In the genomic region with DNA sequence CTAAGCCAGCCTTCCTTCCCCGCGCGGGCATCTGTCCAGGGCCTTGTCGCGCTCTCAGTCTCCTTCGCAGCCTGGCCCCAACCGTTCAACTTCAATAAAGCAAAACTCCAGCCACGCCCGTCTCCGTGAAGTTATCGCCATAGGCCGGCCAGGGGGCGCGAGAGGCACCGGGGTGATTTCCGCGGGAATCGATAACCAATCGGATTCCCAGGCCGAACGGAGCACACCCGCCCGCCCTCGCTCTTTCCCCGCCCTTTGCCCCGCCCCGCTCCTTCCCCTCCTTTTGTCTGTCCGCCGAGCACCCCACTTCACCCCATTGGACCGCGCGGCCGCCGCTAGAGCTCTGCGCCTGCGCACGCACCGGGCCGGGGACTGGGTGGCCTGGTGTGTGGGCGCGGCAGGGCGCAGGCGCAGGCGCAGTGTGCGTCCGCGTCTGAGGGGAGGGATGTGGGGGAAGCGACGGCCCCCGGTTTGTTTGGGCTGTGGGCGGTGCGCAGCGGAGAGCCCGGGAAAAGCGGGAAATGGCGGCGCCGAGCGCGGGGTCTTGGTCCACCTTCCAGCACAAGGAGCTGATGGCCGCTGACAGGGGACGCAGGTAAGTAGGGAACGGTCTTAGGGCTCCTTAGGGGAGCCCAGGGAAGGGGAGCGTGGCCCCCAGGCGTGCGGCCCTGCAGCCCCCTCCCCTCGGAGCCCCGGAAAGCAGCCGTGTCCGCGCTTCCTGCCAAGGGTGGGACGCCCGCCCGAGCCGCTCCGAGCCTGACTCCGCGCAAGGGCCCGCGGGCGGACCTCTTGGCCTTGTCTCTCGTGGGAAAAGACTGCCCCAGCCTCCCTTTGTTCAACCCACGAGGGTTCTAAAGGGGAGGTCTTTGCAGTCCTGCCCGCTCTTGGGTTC, we compare ENCODE assay signal across 1 cellular context.
TF ChIP-seq lines count a peak whose summit lies in the region.

A gene (plus strand): TSS at position 417 of the 892 bp plus-strand sequence. CDS start 105 bp downstream, at position 522.

TF ChIP-seq in HEK293, 187 proteins besides CTCF, POLR2A, EP300 and RAD21 (continued from another document and continues in another):
- TF ChIP-seq, protein P1, sequence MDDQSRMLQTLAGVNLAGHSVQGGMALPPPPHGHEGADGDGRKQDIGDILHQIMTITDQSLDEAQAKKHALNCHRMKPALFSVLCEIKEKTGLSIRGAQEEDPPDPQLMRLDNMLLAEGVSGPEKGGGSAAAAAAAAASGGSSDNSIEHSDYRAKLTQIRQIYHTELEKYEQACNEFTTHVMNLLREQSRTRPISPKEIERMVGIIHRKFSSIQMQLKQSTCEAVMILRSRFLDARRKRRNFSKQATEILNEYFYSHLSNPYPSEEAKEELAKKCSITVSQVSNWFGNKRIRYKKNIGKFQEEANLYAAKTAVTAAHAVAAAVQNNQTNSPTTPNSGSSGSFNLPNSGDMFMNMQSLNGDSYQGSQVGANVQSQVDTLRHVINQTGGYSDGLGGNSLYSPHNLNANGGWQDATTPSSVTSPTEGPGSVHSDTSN (CRISPR knock-in tag; IDR thresholded peaks at IDR 0.05) = 0 out of 2 replicates have a peak, but pooled peaks have one; percentile 56
- TF ChIP-seq, protein P2, sequence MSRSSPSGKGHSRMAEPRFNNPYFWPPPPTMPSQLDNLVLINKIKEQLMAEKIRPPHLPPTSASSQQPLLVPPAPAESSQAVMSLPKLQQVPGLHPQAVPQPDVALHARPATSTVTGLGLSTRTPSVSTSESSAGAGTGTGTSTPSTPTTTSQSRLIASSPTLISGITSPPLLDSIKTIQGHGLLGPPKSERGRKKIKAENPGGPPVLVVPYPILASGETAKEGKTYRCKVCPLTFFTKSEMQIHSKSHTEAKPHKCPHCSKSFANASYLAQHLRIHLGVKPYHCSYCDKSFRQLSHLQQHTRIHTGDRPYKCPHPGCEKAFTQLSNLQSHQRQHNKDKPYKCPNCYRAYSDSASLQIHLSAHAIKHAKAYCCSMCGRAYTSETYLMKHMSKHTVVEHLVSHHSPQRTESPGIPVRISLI (tag by site-specific recombination; IDR thresholded peaks at IDR 0.05) = no peak
- TF ChIP-seq ZNF138 (tag by site-specific recombination; IDR thresholded peaks at IDR 0.05; ENCODE audit: borderline replicate concordance) = no peak
- TF ChIP-seq, protein P3, sequence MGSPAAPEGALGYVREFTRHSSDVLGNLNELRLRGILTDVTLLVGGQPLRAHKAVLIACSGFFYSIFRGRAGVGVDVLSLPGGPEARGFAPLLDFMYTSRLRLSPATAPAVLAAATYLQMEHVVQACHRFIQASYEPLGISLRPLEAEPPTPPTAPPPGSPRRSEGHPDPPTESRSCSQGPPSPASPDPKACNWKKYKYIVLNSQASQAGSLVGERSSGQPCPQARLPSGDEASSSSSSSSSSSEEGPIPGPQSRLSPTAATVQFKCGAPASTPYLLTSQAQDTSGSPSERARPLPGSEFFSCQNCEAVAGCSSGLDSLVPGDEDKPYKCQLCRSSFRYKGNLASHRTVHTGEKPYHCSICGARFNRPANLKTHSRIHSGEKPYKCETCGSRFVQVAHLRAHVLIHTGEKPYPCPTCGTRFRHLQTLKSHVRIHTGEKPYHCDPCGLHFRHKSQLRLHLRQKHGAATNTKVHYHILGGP (tag by site-specific recombination; IDR thresholded peaks at IDR 0.05) = no peak
- TF ChIP-seq, protein P4, sequence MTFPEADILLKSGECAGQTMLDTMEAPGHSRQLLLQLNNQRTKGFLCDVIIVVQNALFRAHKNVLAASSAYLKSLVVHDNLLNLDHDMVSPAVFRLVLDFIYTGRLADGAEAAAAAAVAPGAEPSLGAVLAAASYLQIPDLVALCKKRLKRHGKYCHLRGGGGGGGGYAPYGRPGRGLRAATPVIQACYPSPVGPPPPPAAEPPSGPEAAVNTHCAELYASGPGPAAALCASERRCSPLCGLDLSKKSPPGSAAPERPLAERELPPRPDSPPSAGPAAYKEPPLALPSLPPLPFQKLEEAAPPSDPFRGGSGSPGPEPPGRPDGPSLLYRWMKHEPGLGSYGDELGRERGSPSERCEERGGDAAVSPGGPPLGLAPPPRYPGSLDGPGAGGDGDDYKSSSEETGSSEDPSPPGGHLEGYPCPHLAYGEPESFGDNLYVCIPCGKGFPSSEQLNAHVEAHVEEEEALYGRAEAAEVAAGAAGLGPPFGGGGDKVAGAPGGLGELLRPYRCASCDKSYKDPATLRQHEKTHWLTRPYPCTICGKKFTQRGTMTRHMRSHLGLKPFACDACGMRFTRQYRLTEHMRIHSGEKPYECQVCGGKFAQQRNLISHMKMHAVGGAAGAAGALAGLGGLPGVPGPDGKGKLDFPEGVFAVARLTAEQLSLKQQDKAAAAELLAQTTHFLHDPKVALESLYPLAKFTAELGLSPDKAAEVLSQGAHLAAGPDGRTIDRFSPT (tag by site-specific recombination; IDR thresholded peaks at IDR 0.05) = no peak
- TF ChIP-seq ZNF830 (tag by site-specific recombination; IDR thresholded peaks at IDR 0.05; ENCODE audit: low read depth) = no peak
- TF ChIP-seq ZNF560 (tag by site-specific recombination; IDR thresholded peaks at IDR 0.05; ENCODE audit: borderline replicate concordance) = no peak
- no peak for TF ChIP-seq ZNF404 (tag by site-specific recombination; IDR thresholded peaks at IDR 0.05)
- peak; percentile 63; the same call in 1 of the 2 replicates for TF ChIP-seq ZNF501 (tag by site-specific recombination; IDR thresholded peaks at IDR 0.05)
- no peak for TF ChIP-seq ZNF707 (tag by site-specific recombination; IDR thresholded peaks at IDR 0.05)
- TF ChIP-seq ZNF610 (tag by site-specific recombination; IDR thresholded peaks at IDR 0.05; ENCODE audit: borderline replicate concordance) = peak; percentile 61; the same call in 1 of the 2 replicates
- TF ChIP-seq ZNF302 (tag by site-specific recombination; IDR thresholded peaks at IDR 0.05; ENCODE audit: low read depth) = no peak
- TF ChIP-seq ZBTB21 (tag by site-specific recombination; IDR thresholded peaks at IDR 0.05) = no peak
- TF ChIP-seq HOXD13 (CRISPR knock-in tag; IDR thresholded peaks at IDR 0.05; ENCODE audit: borderline replicate concordance) = no peak
- TF ChIP-seq, protein P5, sequence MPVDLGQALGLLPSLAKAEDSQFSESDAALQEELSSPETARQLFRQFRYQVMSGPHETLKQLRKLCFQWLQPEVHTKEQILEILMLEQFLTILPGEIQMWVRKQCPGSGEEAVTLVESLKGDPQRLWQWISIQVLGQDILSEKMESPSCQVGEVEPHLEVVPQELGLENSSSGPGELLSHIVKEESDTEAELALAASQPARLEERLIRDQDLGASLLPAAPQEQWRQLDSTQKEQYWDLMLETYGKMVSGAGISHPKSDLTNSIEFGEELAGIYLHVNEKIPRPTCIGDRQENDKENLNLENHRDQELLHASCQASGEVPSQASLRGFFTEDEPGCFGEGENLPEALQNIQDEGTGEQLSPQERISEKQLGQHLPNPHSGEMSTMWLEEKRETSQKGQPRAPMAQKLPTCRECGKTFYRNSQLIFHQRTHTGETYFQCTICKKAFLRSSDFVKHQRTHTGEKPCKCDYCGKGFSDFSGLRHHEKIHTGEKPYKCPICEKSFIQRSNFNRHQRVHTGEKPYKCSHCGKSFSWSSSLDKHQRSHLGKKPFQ (tag by site-specific recombination; IDR thresholded peaks at IDR 0.05) = no peak
- TF ChIP-seq, protein P6, sequence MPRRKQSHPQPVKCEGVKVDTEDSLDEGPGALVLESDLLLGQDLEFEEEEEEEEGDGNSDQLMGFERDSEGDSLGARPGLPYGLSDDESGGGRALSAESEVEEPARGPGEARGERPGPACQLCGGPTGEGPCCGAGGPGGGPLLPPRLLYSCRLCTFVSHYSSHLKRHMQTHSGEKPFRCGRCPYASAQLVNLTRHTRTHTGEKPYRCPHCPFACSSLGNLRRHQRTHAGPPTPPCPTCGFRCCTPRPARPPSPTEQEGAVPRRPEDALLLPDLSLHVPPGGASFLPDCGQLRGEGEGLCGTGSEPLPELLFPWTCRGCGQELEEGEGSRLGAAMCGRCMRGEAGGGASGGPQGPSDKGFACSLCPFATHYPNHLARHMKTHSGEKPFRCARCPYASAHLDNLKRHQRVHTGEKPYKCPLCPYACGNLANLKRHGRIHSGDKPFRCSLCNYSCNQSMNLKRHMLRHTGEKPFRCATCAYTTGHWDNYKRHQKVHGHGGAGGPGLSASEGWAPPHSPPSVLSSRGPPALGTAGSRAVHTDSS (tag by site-specific recombination; IDR thresholded peaks at IDR 0.05) = no peak
- TF ChIP-seq ZNF391 (tag by site-specific recombination; IDR thresholded peaks at IDR 0.05; ENCODE audit: borderline replicate concordance, low read depth) = 0 out of 2 replicates have a peak, but pooled peaks have one; percentile 22
- no peak for TF ChIP-seq ZFP3 (tag by site-specific recombination; IDR thresholded peaks at IDR 0.05; ENCODE audit: low read depth)
- TF ChIP-seq, protein P7, sequence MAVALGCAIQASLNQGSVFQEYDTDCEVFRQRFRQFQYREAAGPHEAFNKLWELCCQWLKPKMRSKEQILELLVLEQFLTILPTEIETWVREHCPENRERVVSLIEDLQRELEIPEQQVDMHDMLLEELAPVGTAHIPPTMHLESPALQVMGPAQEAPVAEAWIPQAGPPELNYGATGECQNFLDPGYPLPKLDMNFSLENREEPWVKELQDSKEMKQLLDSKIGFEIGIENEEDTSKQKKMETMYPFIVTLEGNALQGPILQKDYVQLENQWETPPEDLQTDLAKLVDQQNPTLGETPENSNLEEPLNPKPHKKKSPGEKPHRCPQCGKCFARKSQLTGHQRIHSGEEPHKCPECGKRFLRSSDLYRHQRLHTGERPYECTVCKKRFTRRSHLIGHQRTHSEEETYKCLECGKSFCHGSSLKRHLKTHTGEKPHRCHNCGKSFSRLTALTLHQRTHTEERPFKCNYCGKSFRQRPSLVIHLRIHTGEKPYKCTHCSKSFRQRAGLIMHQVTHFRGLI (tag by site-specific recombination; IDR thresholded peaks at IDR 0.05) = peak; percentile 20; the same call in 1 of the 2 replicates
- TF ChIP-seq, protein P8, sequence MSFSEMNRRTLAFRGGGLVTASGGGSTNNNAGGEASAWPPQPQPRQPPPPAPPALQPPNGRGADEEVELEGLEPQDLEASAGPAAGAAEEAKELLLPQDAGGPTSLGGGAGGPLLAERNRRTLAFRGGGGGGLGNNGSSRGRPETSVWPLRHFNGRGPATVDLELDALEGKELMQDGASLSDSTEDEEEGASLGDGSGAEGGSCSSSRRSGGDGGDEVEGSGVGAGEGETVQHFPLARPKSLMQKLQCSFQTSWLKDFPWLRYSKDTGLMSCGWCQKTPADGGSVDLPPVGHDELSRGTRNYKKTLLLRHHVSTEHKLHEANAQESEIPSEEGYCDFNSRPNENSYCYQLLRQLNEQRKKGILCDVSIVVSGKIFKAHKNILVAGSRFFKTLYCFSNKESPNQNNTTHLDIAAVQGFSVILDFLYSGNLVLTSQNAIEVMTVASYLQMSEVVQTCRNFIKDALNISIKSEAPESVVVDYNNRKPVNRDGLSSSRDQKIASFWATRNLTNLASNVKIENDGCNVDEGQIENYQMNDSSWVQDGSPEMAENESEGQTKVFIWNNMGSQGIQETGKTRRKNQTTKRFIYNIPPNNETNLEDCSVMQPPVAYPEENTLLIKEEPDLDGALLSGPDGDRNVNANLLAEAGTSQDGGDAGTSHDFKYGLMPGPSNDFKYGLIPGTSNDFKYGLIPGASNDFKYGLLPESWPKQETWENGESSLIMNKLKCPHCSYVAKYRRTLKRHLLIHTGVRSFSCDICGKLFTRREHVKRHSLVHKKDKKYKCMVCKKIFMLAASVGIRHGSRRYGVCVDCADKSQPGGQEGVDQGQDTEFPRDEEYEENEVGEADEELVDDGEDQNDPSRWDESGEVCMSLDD (tag by site-specific recombination; IDR thresholded peaks at IDR 0.05) = peak; percentile 97
- TF ChIP-seq SP3 (tag by site-specific recombination; IDR thresholded peaks at IDR 0.05) = peak; percentile 94
- TF ChIP-seq, protein P9, sequence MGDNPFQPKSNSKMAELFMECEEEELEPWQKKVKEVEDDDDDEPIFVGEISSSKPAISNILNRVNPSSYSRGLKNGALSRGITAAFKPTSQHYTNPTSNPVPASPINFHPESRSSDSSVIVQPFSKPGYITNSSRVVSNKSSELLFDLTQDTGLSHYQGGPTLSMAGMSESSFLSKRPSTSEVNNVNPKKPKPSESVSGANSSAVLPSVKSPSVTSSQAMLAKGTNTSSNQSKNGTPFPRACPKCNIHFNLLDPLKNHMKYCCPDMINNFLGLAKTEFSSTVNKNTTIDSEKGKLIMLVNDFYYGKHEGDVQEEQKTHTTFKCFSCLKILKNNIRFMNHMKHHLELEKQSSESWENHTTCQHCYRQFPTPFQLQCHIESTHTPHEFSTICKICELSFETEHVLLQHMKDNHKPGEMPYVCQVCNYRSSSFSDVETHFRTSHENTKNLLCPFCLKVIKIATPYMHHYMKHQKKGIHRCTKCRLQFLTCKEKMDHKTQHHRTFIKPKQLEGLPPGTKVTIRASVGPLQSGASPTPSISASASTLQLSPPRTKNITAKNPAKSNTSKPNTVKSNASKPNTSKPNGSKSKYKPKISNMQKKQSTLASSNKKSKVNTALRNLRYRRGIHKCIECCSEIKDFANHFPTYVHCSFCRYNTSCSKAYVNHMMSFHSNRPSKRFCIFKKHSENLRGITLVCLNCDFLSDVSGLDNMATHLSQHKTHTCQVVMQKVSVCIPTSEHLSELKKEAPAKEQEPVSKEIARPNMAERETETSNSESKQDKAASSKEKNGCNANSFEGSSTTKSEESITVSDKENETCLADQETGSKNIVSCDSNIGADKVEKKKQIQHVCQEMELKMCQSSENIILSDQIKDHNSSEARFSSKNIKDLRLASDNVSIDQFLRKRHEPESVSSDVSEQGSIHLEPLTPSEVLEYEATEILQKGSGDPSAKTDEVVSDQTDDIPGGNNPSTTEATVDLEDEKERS (tag by site-specific recombination; IDR thresholded peaks at IDR 0.05) = peak; percentile 61; the same call in 1 of the 2 replicates
- TF ChIP-seq, protein P10, sequence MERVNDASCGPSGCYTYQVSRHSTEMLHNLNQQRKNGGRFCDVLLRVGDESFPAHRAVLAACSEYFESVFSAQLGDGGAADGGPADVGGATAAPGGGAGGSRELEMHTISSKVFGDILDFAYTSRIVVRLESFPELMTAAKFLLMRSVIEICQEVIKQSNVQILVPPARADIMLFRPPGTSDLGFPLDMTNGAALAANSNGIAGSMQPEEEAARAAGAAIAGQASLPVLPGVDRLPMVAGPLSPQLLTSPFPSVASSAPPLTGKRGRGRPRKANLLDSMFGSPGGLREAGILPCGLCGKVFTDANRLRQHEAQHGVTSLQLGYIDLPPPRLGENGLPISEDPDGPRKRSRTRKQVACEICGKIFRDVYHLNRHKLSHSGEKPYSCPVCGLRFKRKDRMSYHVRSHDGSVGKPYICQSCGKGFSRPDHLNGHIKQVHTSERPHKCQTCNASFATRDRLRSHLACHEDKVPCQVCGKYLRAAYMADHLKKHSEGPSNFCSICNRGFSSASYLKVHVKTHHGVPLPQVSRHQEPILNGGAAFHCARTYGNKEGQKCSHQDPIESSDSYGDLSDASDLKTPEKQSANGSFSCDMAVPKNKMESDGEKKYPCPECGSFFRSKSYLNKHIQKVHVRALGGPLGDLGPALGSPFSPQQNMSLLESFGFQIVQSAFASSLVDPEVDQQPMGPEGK (tag by site-specific recombination; IDR thresholded peaks at IDR 0.05) = peak; percentile 99
- TF ChIP-seq ZNF549 (tag by site-specific recombination; IDR thresholded peaks at IDR 0.05) = no peak
- no peak for TF ChIP-seq ZNF785 (tag by site-specific recombination; IDR thresholded peaks at IDR 0.05)
- TF ChIP-seq ZFP41 (tag by site-specific recombination; IDR thresholded peaks at IDR 0.05; ENCODE audit: borderline replicate concordance) = no peak
- TF ChIP-seq YY2 (tag by site-specific recombination; IDR thresholded peaks at IDR 0.05) = peak; percentile 85
- no peak for TF ChIP-seq ZNF112 (tag by site-specific recombination; IDR thresholded peaks at IDR 0.05)
- no peak for TF ChIP-seq ZNF10 (tag by site-specific recombination; IDR thresholded peaks at IDR 0.05)
- no peak for TF ChIP-seq ZSCAN23 (tag by site-specific recombination; IDR thresholded peaks at IDR 0.05)
- TF ChIP-seq ZNF585B (tag by site-specific recombination; IDR thresholded peaks at IDR 0.05) = no peak
